ENCODE assay signal across 1 cellular context in the genomic region with DNA sequence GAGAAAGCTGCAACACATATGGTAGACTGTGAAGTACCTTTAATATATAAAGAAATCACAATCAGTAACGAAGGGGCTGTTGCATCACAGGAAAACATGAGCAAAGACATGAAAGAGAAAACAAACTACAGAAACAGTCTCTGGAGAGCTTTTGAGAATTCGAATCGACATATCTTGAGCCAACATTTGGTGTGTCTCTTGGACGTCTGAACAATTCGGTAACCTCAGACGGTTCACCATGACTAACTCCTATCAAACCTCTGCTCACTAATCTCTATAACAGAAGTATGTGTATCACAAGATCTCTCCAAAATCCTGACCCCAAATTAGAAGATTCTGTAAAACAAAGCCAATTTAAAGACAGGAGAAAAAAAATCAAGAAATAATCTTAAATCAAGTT.
TF ChIP-seq lines count a peak whose summit lies in the region.

No MANE protein-coding gene starts in this region.

TF ChIP-seq in GM12878, 131 proteins besides CTCF, POLR2A, EP300 and RAD21 (continued from another document):
- TF ChIP-seq, protein P1, sequence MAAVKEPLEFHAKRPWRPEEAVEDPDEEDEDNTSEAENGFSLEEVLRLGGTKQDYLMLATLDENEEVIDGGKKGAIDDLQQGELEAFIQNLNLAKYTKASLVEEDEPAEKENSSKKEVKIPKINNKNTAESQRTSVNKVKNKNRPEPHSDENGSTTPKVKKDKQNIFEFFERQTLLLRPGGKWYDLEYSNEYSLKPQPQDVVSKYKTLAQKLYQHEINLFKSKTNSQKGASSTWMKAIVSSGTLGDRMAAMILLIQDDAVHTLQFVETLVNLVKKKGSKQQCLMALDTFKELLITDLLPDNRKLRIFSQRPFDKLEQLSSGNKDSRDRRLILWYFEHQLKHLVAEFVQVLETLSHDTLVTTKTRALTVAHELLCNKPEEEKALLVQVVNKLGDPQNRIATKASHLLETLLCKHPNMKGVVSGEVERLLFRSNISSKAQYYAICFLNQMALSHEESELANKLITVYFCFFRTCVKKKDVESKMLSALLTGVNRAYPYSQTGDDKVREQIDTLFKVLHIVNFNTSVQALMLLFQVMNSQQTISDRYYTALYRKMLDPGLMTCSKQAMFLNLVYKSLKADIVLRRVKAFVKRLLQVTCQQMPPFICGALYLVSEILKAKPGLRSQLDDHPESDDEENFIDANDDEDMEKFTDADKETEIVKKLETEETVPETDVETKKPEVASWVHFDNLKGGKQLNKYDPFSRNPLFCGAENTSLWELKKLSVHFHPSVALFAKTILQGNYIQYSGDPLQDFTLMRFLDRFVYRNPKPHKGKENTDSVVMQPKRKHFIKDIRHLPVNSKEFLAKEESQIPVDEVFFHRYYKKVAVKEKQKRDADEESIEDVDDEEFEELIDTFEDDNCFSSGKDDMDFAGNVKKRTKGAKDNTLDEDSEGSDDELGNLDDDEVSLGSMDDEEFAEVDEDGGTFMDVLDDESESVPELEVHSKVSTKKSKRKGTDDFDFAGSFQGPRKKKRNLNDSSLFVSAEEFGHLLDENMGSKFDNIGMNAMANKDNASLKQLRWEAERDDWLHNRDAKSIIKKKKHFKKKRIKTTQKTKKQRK (IDR thresholded peaks at IDR 0.05; ENCODE audit: low read depth, low read length) = no peak
- TF ChIP-seq ASH2L (IDR thresholded peaks at IDR 0.05; ENCODE audit: borderline replicate concordance, low read depth) = no peak
- TF ChIP-seq, protein P2, sequence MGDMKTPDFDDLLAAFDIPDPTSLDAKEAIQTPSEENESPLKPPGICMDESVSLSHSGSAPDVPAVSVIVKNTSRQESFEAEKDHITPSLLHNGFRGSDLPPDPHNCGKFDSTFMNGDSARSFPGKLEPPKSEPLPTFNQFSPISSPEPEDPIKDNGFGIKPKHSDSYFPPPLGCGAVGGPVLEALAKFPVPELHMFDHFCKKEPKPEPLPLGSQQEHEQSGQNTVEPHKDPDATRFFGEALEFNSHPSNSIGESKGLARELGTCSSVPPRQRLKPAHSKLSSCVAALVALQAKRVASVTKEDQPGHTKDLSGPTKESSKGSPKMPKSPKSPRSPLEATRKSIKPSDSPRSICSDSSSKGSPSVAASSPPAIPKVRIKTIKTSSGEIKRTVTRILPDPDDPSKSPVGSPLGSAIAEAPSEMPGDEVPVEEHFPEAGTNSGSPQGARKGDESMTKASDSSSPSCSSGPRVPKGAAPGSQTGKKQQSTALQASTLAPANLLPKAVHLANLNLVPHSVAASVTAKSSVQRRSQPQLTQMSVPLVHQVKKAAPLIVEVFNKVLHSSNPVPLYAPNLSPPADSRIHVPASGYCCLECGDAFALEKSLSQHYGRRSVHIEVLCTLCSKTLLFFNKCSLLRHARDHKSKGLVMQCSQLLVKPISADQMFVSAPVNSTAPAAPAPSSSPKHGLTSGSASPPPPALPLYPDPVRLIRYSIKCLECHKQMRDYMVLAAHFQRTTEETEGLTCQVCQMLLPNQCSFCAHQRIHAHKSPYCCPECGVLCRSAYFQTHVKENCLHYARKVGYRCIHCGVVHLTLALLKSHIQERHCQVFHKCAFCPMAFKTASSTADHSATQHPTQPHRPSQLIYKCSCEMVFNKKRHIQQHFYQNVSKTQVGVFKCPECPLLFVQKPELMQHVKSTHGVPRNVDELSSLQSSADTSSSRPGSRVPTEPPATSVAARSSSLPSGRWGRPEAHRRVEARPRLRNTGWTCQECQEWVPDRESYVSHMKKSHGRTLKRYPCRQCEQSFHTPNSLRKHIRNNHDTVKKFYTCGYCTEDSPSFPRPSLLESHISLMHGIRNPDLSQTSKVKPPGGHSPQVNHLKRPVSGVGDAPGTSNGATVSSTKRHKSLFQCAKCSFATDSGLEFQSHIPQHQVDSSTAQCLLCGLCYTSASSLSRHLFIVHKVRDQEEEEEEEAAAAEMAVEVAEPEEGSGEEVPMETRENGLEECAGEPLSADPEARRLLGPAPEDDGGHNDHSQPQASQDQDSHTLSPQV (IDR thresholded peaks at IDR 0.05) = no peak
- TF ChIP-seq, protein P3, sequence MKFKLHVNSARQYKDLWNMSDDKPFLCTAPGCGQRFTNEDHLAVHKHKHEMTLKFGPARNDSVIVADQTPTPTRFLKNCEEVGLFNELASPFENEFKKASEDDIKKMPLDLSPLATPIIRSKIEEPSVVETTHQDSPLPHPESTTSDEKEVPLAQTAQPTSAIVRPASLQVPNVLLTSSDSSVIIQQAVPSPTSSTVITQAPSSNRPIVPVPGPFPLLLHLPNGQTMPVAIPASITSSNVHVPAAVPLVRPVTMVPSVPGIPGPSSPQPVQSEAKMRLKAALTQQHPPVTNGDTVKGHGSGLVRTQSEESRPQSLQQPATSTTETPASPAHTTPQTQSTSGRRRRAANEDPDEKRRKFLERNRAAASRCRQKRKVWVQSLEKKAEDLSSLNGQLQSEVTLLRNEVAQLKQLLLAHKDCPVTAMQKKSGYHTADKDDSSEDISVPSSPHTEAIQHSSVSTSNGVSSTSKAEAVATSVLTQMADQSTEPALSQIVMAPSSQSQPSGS (IDR thresholded peaks at IDR 0.05; ENCODE audit: low read length) = no peak
- TF ChIP-seq JUND (IDR thresholded peaks at IDR 0.05; ENCODE audit: low read depth, low read length) = no peak
- TF ChIP-seq FOS (IDR thresholded peaks at IDR 0.05; ENCODE audit: borderline replicate concordance, extremely low read depth, insufficient read length) = no peak
- TF ChIP-seq GATAD2B (conservative IDR thresholded peaks at IDR 0.05; ENCODE audit: low read depth) = no peak
- no peak for TF ChIP-seq CHD2 (IDR thresholded peaks at IDR 0.05; ENCODE audit: borderline replicate concordance, low read depth, low read length)
- no peak for TF ChIP-seq HCFC1 (IDR thresholded peaks at IDR 0.05; ENCODE audit: low read length)
- TF ChIP-seq NR2C2 (IDR thresholded peaks at IDR 0.05; ENCODE audit: borderline replicate concordance, control insufficient read depth, insufficient read length, low read depth) = no peak
- TF ChIP-seq SREBF1 (IDR thresholded peaks at IDR 0.05; ENCODE audit: low read length) = no peak
